14 cellular contexts compared by ENCODE assay signal in genomic region chr6:36357872-36358234, GRCh38. TPM values are rescaled to one million over a fixed set of nuclear protein-coding genes. Genes with fewer than 3 reads are reported as not detected.
DNase-seq lines count a peak whose midpoint lies in the region; ATAC-seq and FAIRE-seq lines count a peak whose summit lies in the region.
"Had no signal": no experiment of that assay in that cellular context is flagged by ENCODE, and none has a peak within 500 bp of the region (broad histone marks: within the 10 kb centered on the region; RNA-seq: fewer than 3 reads in every experiment).

No MANE protein-coding gene starts in this region.

- in situ Hi-C loops in G401 (cut with HindIII; ENCODE audit: low sequenced_read_pairs), result no loop called here

- no peaks in the 10 kb centered on the region for H3K36me3 ChIP-seq in small intestine (ENCODE audit: control insufficient read depth in 2 of 2, insufficient read depth in 2 of 2, low read length in 2 of 2)

- FAIRE-seq in small intestine (lab: Jason Lieb, UNC), result no peak
- FAIRE-seq: colon had no signal

- no peak overlapping the region for H3K27ac Mint-ChIP-seq in central memory CD8-positive, alpha-beta T cell (ENCODE audit: low read depth)

- no peak overlapping the region for H3K4me3 ChIP-seq in small intestine (ENCODE audit: low read depth in 1 of 2, low read length in 2 of 2)

- no peaks in the 10 kb centered on the region for H3K36me3 Mint-ChIP-seq in central memory CD8-positive, alpha-beta T cell (ENCODE audit: insufficient read depth)

- 59 to 66% (median 63%) methylated on average over 3 of the region's 3 CpGs for WGBS in small intestine, 3 donors

- peaks cover 11% of the 10 kb centered on the region for H3K4me1 Mint-ChIP-seq in central memory CD8-positive, alpha-beta T cell

- H3K9me3 ChIP-seq in small intestine (ENCODE audit: control insufficient read depth, low read depth), result no peaks in the 10 kb centered on the region

- DNase-seq in central memory CD8-positive, alpha-beta T cell (ENCODE audit: low spot score in 2 of 2), result no peak
- DNase-seq in small intestine (peak; percentile 65), G401 (ENCODE audit: low spot score) (no peak), NCI-H748 (lab: John Stamatoyannopoulos, UW; ENCODE audit: unreplicated experiment) (no peak), NCI-H2029 treated with DMSO at 0.1 percent for 48 hours (lab: John Stamatoyannopoulos, UW) (no peak)
- DNase-seq: KG1, mesendoderm, NCI-H2107 had no signal

- H3K4me1 ChIP-seq in small intestine (ENCODE audit: control insufficient read depth in 2 of 2, insufficient read depth in 1 of 2, low read depth in 1 of 2, low read length in 1 of 2), result peaks cover 2 to 5% of the 10 kb centered on the region in 2 donors

- H3K4me3 Mint-ChIP-seq in central memory CD8-positive, alpha-beta T cell, result no peak overlapping the region
- H3K4me3 Mint-ChIP-seq: CD8-positive, alpha-beta memory T cell had no signal

- H3K27me3 ChIP-seq in small intestine (ENCODE audit: control insufficient read depth in 2 of 2, insufficient read depth in 2 of 2, low read length in 2 of 2), result no peaks in the 10 kb centered on the region

- ATAC-seq in GM18511 (IDR thresholded peaks at IDR 0.05; ENCODE audit: unreplicated experiment), result peak; percentile 40
- peak; percentile 23 for ATAC-seq in HG02885 (IDR thresholded peaks at IDR 0.05; ENCODE audit: poor library complexity, unreplicated experiment)
- ATAC-seq in central memory CD8-positive, alpha-beta T cell (replicated peaks; ENCODE audit: extremely low read depth, poor library complexity, severe bottlenecking), result peak; percentile 19
- ATAC-seq: HCT116 had no signal

- peaks cover 5% of the 10 kb centered on the region for H3K9me3 Mint-ChIP-seq in central memory CD8-positive, alpha-beta T cell

- H3K27me3 Mint-ChIP-seq in central memory CD8-positive, alpha-beta T cell, result peaks cover 16% of the 10 kb centered on the region

- H3K27ac ChIP-seq in small intestine (ENCODE audit: low read depth in 1 of 2, low read length in 1 of 2), result no peak overlapping the region

RNA-seq across cellular contexts. Expression of gene BNIP5, which starts 21.2 kb away (rescaled TPM):
- polyA plus RNA-seq in small intestine, result 10 to 100 TPM in 2 of 3 donors, 1 to 10 TPM in 1; 2.6 to 26.7 (median 17.2) TPM
- not detected in 2 replicates for total RNA-seq in G401 (2014; rRNA removed; shearing (Covaris generic))
- total RNA-seq: CD8-positive, alpha-beta memory T cell; pulmonary artery endothelial cell had no signal
- polyA plus RNA-seq: CD8-positive, alpha-beta memory T cell had no signal

RNA-seq across cellular contexts. Expression of gene ETV7, which starts 29.6 kb away (rescaled TPM):
- 10 to 100 TPM; 12.5 to 26.2 (median 19.5) TPM for polyA plus RNA-seq in small intestine
- 1.7 and 2.7 TPM in 2 replicates for total RNA-seq in G401 (2014; rRNA removed; shearing (Covaris generic))
